Comparison of ENCODE assay signal across 11 cellular contexts in genomic region chr21:30439975-30440374, GRCh38. TPM values are rescaled to one million over a fixed set of nuclear protein-coding genes. Genes with fewer than 3 reads are reported as not detected.
"Had no signal": no experiment of that assay in that cellular context is flagged by ENCODE, and none has a peak within 500 bp of the region (broad histone marks: within the 10 kb centered on the region; RNA-seq: fewer than 3 reads in every experiment).

Gene KRTAP15-1 (plus strand): TSS chr21:30440275. CDS start chr21:30440328, 53 bp downstream.

- ATAC-seq: GM23338, HCT116 had no signal

- H3K27ac Mint-ChIP-seq: GM23338, H9, HFFc6 had no signal

- H3K4me3 ChIP-seq: GM23248, GM23338, HAP-1 had no signal

- H3K4me1 ChIP-seq: HAP-1 had no signal

- H3K9me3 ChIP-seq: HAP-1 had no signal

- H3K27ac ChIP-seq: GM23248 had no signal

- H3K9ac ChIP-seq: GM23248 had no signal

- H3K4me3 Mint-ChIP-seq: GM23338, H9, HFFc6 had no signal

- H3K4me2 ChIP-seq: GM23338 had no signal

- DNase-seq: GM23248, GOT3, H7, H9, HCEC 1CT, HFFc6 had no signal

- H3K36me3 ChIP-seq: HAP-1 had no signal

- FAIRE-seq: H54 had no signal

- H2AFZ ChIP-seq: GM23248, GM23338 had no signal

- H3K9me3 Mint-ChIP-seq: GM23338, H9 had no signal

RNA-seq across cellular contexts. Expression of gene KRTAP15-1, which starts in this region (rescaled TPM):
- total RNA-seq: GM23248, GM23338, H4, H7, H9, HFFc6 had no signal
- polyA plus RNA-seq: GM23248, GM23338 had no signal
